In genomic region chr3:30605005-30605404, GRCh38 we compare ENCODE assay signal across 1 cellular context.
TF ChIP-seq lines count a peak whose summit lies in the region.

No MANE protein-coding gene starts in this region.

TF ChIP-seq in SK-N-SH, 30 proteins besides CTCF, POLR2A, EP300 and RAD21 (continued from another document):
- TF ChIP-seq ZBTB33 (IDR thresholded peaks at IDR 0.05; ENCODE audit: borderline replicate concordance, low read depth) (no peak), POLR2AphosphoS5 (IDR thresholded peaks at IDR 0.05; ENCODE audit: low read depth, low read length) (no peak), REST (IDR thresholded peaks at IDR 0.05; ENCODE audit: low read depth, low read length) (no peak), MAX (IDR thresholded peaks at IDR 0.05; ENCODE audit: low read depth) (no peak), RFX5 (IDR thresholded peaks at IDR 0.05; ENCODE audit: low read length) (no peak), TEAD4 (IDR thresholded peaks at IDR 0.05; ENCODE audit: borderline replicate concordance, insufficient read depth) (no peak), RCOR1 (IDR thresholded peaks at IDR 0.05; ENCODE audit: low read length) (no peak), IRF3 (IDR thresholded peaks at IDR 0.05; ENCODE audit: low read depth, low read length) (no peak), YY1 (IDR thresholded peaks at IDR 0.05; ENCODE audit: low read depth) (no peak), FOXM1 (IDR thresholded peaks at IDR 0.05; ENCODE audit: low read depth) (no peak), RXRA (IDR thresholded peaks at IDR 0.05; ENCODE audit: borderline replicate concordance, low read depth) (no peak)
